9 cellular contexts compared by ENCODE assay signal in genomic region chr5:39209924-39210323, GRCh38. TPM values are rescaled to one million over a fixed set of nuclear protein-coding genes. Genes with fewer than 3 reads are reported as not detected.
DNase-seq lines count a peak whose midpoint lies in the region; ATAC-seq and TF ChIP-seq lines count a peak whose summit lies in the region.
"Had no signal": no experiment of that assay in that cellular context is flagged by ENCODE, and none has a peak within 500 bp of the region (broad histone marks: within the 10 kb centered on the region; RNA-seq: fewer than 3 reads in every experiment).

No MANE protein-coding gene starts in this region.

- no peaks in the 10 kb centered on the region for H3K27me3 ChIP-seq in gastroesophageal sphincter
- H3K27me3 ChIP-seq: heart left ventricle had no signal

- peak; percentile 63 for DNase-seq in T follicular helper cell (ENCODE audit: low read depth)
- peak; percentile 61 for DNase-seq in activated gamma-delta T cell treated with anti-CD3 and anti-CD28 coated beads, Interleukin-2, amount 50 U/mL, for 16 hours (ENCODE audit: low read depth)
- DNase-seq in stimulated activated CD4-positive, alpha-beta T cell treated with anti-CD3 and anti-CD28 coated beads, Interleukin-4, amount 100 ng/mL, for 1 hour = peak; percentile 61
- DNase-seq in middle frontal gyrus (ENCODE audit: extremely low spot score, low spot score) = no peak
- no peak for DNase-seq in SW 1271 (lab: John Stamatoyannopoulos, UW)

- ATAC-seq in GM19452 (IDR thresholded peaks at IDR 0.05; ENCODE audit: unreplicated experiment) = peak; percentile 68
- ATAC-seq in GM21360 (IDR thresholded peaks at IDR 0.05; ENCODE audit: unreplicated experiment) = no peak
- ATAC-seq in gastroesophageal sphincter = no peak

- H3K4me3 ChIP-seq in gastroesophageal sphincter = no peak overlapping the region

- no peaks in the 10 kb centered on the region for H3K36me3 ChIP-seq in gastroesophageal sphincter
- H3K36me3 ChIP-seq: heart left ventricle had no signal

- H3K9me3 ChIP-seq in gastroesophageal sphincter = no peaks in the 10 kb centered on the region
- H3K9me3 ChIP-seq: heart left ventricle had no signal

- WGBS in gastroesophageal sphincter (ENCODE audit: low coverage in 1 of 2), 2 donors = 80 to 87% methylated on average over 5 to 6 of the region's 10 CpGs

- TF ChIP-seq POLR2A in gastroesophageal sphincter (IDR thresholded peaks at IDR 0.05) = no peak

- TF ChIP-seq EP300 in gastroesophageal sphincter (IDR thresholded peaks at IDR 0.05) = no peak

- H3K27ac ChIP-seq in gastroesophageal sphincter = no peak overlapping the region

- TF ChIP-seq CTCF in gastroesophageal sphincter (IDR thresholded peaks at IDR 0.05) = no peak

- H3K4me1 ChIP-seq in gastroesophageal sphincter = no peaks in the 10 kb centered on the region

RNA-seq across cellular contexts. Expression of gene FYB1, which starts 9.4 kb away (rescaled TPM):
- total RNA-seq in gastroesophageal sphincter = 1 to 10 TPM; 2.5 to 9.3 (median 5.9) TPM

Comparison
In these comparisons a context has a peak if more than half of its experiments do, and no peak if none do; other contexts are left out.
1. DNase-seq: peak in T follicular helper cell (single experiment), activated gamma-delta T cell treated with anti-CD3 and anti-CD28 coated beads, Interleukin-2, amount 50 U/mL, for 16 hours (single experiment) and stimulated activated CD4-positive, alpha-beta T cell treated with anti-CD3 and anti-CD28 coated beads, Interleukin-4, amount 100 ng/mL, for 1 hour (single experiment); none in middle frontal gyrus (single experiment) and SW 1271 (0 of 2).